Comparison of ENCODE assay signal across 31 cellular contexts in genomic region chr14:85056228-85056627, GRCh38.
"Had no signal": no experiment of that assay in that cellular context is flagged by ENCODE, and none has a peak within 500 bp of the region (broad histone marks: within the 10 kb centered on the region; RNA-seq: fewer than 3 reads in every experiment).

No MANE protein-coding gene starts in this region.

- H3K4me3 Mint-ChIP-seq: naive B cell; naive thymus-derived CD8-positive, alpha-beta T cell; natural killer cell treated with Interleukin-12 subunit alpha and Interleukin-12 subunit beta and Interleukin-15 and Interleukin-18, amount 100 ng/mL, for 72 hours; nephron progenitor cell; neural crest cell; stimulated activated memory B cell treated with anti-CD40 and anti-IgM and Interleukin-4, amounts not matched to agents 10 μg/mL and 1 μg/mL and 100 μg/mL, for 72 hours; stimulated activated naive CD8-positive, alpha-beta T cell treated with anti-CD3 and anti-CD28 coated beads, Interleukin-15, amount 100 ng/mL, for 72 hours; type B pancreatic cell had no signal

- H3K9me3 ChIP-seq: neutrophil, ovary, psoas muscle, testis, uterus had no signal

- H3K36me3 Mint-ChIP-seq: naive thymus-derived CD8-positive, alpha-beta T cell; natural killer cell treated with Interleukin-12 subunit alpha and Interleukin-12 subunit beta and Interleukin-15 and Interleukin-18, amount 100 ng/mL, for 72 hours; stimulated activated memory B cell treated with anti-CD40 and anti-IgM and Interleukin-4, amounts not matched to agents 10 μg/mL and 1 μg/mL and 100 μg/mL, for 72 hours had no signal

- H3K4me1 Mint-ChIP-seq: naive B cell; naive thymus-derived CD8-positive, alpha-beta T cell; nephron progenitor cell; neural crest cell; stimulated activated memory B cell treated with anti-CD40 and anti-IgM and Interleukin-4, amounts not matched to agents 10 μg/mL and 1 μg/mL and 100 μg/mL, for 72 hours; stimulated activated naive CD8-positive, alpha-beta T cell treated with anti-CD3 and anti-CD28 coated beads, Interleukin-15, amount 100 ng/mL, for 72 hours had no signal

- ATAC-seq: naive thymus-derived CD8-positive, alpha-beta T cell; natural killer cell treated with Interleukin-12 subunit alpha and Interleukin-12 subunit beta and Interleukin-15 and Interleukin-18, amount 100 ng/mL, for 72 hours; psoas muscle; right lobe of liver; stimulated activated memory B cell treated with anti-CD40 and anti-IgM and Interleukin-4, amounts not matched to agents 10 μg/mL and 1 μg/mL and 100 μg/mL, for 72 hours; stimulated activated naive CD8-positive, alpha-beta T cell treated with anti-CD3 and anti-CD28 coated beads, Interleukin-15, amount 100 ng/mL, for 72 hours; stimulated activated naive CD8-positive, alpha-beta T cell treated with anti-CD3 and anti-CD28 coated beads, Interleukin-15, Interleukin-2, amounts not matched to agents 100 U/mL and 50 U/mL, for 24 hours; upper lobe of right lung had no signal

- H3K27me3 Mint-ChIP-seq: naive B cell; naive thymus-derived CD8-positive, alpha-beta T cell; natural killer cell treated with Interleukin-12 subunit alpha and Interleukin-12 subunit beta and Interleukin-15 and Interleukin-18, amount 100 ng/mL, for 72 hours; progenitor cell of endocrine pancreas; stimulated activated memory B cell treated with anti-CD40 and anti-IgM and Interleukin-4, amounts not matched to agents 10 μg/mL and 1 μg/mL and 100 μg/mL, for 72 hours; stimulated activated naive CD8-positive, alpha-beta T cell treated with anti-CD3 and anti-CD28 coated beads, Interleukin-15, amount 100 ng/mL, for 72 hours; type B pancreatic cell had no signal

- H3K4me3 ChIP-seq: ovary, psoas muscle, right lobe of liver, skin epidermis, suprapubic skin, testis, tibial artery, transverse colon, upper lobe of right lung, uterus had no signal

- H3K36me3 ChIP-seq: neutrophil, ovary, right lobe of liver, suprapubic skin, tibial artery, transverse colon, upper lobe of right lung, uterus had no signal

- H3K27ac ChIP-seq: neutrophil, ovary, parathyroid adenoma, psoas muscle, right lobe of liver, skin epidermis, suprapubic skin, testis, tibial artery, transverse colon, upper lobe of right lung, uterus had no signal

- H3K27ac Mint-ChIP-seq: naive B cell; naive thymus-derived CD8-positive, alpha-beta T cell; natural killer cell treated with Interleukin-12 subunit alpha and Interleukin-12 subunit beta and Interleukin-15 and Interleukin-18, amount 100 ng/mL, for 72 hours; nephron progenitor cell; progenitor cell of endocrine pancreas; stimulated activated memory B cell treated with anti-CD40 and anti-IgM and Interleukin-4, amounts not matched to agents 10 μg/mL and 1 μg/mL and 100 μg/mL, for 72 hours; stimulated activated naive CD8-positive, alpha-beta T cell treated with anti-CD3 and anti-CD28 coated beads, Interleukin-15, amount 100 ng/mL, for 72 hours; type B pancreatic cell had no signal

- DNase-seq: naive B cell; naive thymus-derived CD8-positive, alpha-beta T cell; nephron progenitor cell; nucleus accumbens; ovary; posterior cingulate gyrus; psoas muscle; right cardiac atrium; right lobe of liver; stimulated activated CD4-positive, alpha-beta T cell treated with anti-CD3 and anti-CD28 coated beads, Interleukin-1b, Interleukin-23, amount 100 ng/mL, for 48 hours; stimulated activated CD4-positive, alpha-beta T cell treated with anti-CD3 and anti-CD28 coated beads, Interleukin-4, amount 100 ng/mL, for 1 hour; stimulated activated CD4-positive, alpha-beta T cell treated with anti-CD3 and anti-CD28 coated beads, Interleukin-4, amount 100 ng/mL, for 4 hours; stimulated activated CD8-positive, alpha-beta memory T cell treated with anti-CD3 and anti-CD28 coated beads, Interleukin-4, amount 100 ng/mL, for 48 hours; stimulated activated naive CD4-positive, alpha-beta T cell; stimulated activated naive CD8-positive, alpha-beta T cell treated with anti-CD3 and anti-CD28 coated beads, Interleukin-15, amount 100 ng/mL, for 72 hours; stimulated activated naive CD8-positive, alpha-beta T cell treated with anti-CD3 and anti-CD28 coated beads, Interleukin-15, Interleukin-2, amounts not matched to agents 100 U/mL and 50 U/mL, for 24 hours; substantia nigra; testis; tibial artery; transverse colon; upper lobe of right lung; uterus had no signal

- H3K27me3 ChIP-seq: neutrophil, ovary, right lobe of liver, suprapubic skin, testis, tibial artery, transverse colon, upper lobe of right lung, uterus had no signal
